13 cellular contexts compared by ENCODE assay signal in genomic region chr6:124792386-124792785, GRCh38.
"Had no signal": no experiment of that assay in that cellular context is flagged by ENCODE, and none has a peak within 500 bp of the region (broad histone marks: within the 10 kb centered on the region; RNA-seq: fewer than 3 reads in every experiment).

No MANE protein-coding gene starts in this region.

- FAIRE-seq: kidney had no signal

- DNase-seq: activated CD4-positive, alpha-beta memory T cell treated with anti-CD3 and anti-CD28 coated beads, Interleukin-2, amount 10 ng/mL, durations not matched to agents 7 days and 5 days; activated CD4-positive, alpha-beta T cell treated with anti-CD3 and anti-CD28 coated beads for 4 hours; activated naive CD4-positive, alpha-beta T cell treated with anti-CD3 and anti-CD28 coated beads, Interleukin-2, amount 10 ng/mL, durations not matched to agents 7 days and 5 days; activated T-cell treated with anti-CD3 and anti-CD28 coated beads, Interleukin-2, amount 50 U/mL, for 24 hours; kidney; left ventricle myocardium inferior; mucosa of descending colon; naive thymus-derived CD4-positive, alpha-beta T cell; ovary had no signal

- H3K9me3 ChIP-seq: ascending aorta, left ventricle myocardium inferior, mucosa of descending colon, ovary, suprapubic skin had no signal

- ATAC-seq: mucosa of descending colon; naive thymus-derived CD4-positive, alpha-beta T cell; sciatic nerve had no signal

- H3K79me2 ChIP-seq: hepatocyte had no signal

- H3K4me2 ChIP-seq: hepatocyte had no signal

- H2AFZ ChIP-seq: hepatocyte had no signal

- H3K27me3 ChIP-seq: ascending aorta, hepatocyte, ovary, suprapubic skin had no signal

- H3K4me1 ChIP-seq: ascending aorta, left ventricle myocardium inferior, suprapubic skin had no signal

- H3K4me3 ChIP-seq: ascending aorta, hepatocyte, left ventricle myocardium inferior, mucosa of descending colon, ovary, suprapubic skin had no signal

- H3K36me3 ChIP-seq: ascending aorta, left ventricle myocardium inferior, ovary, suprapubic skin had no signal

- H3K27ac ChIP-seq: ascending aorta, hepatocyte, left ventricle myocardium inferior, ovary, suprapubic skin had no signal
